34 cellular contexts compared by ENCODE assay signal in the genomic region with DNA sequence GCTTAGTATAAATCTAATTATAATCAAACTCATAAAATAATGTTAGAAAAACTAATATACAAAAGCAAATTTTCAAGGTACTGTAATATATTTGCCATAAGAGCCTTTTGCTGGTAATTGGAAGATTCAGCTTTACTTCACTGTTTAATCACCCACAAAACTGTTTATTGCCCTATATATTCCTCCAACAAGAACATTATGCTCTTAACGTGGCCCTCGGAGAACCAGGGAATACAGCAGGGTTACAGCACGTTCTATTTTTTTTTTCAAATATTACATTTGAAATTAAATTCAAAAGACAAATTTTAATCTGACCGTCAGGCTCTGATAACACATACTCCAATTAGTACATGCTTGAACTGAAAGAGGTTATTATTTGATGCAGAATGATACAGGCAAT.
DNase-seq lines count a peak whose midpoint lies in the region; ATAC-seq, FAIRE-seq and TF ChIP-seq lines count a peak whose summit lies in the region.
"Had no signal": no experiment of that assay in that cellular context is flagged by ENCODE, and none has a peak within 500 bp of the region (broad histone marks: within the 10 kb centered on the region; RNA-seq: fewer than 3 reads in every experiment).

No MANE protein-coding gene starts in this region.

- TF ChIP-seq CTCF in LNCaP clone FGC (IDR thresholded peaks at IDR 0.05; ENCODE audit: control insufficient read depth, extremely low read depth, insufficient read depth), result no peak
- TF ChIP-seq CTCF in VCaP (conservative IDR thresholded peaks at IDR 0.05), result no peak

- H3K4me3 ChIP-seq in LNCaP clone FGC (ENCODE audit: low read depth, low read length), result no peak overlapping the region
- H3K4me3 ChIP-seq: A549; BLaER1; BLaER1 treated with 17β-estradiol and CSF1 and Interleukin-3, amounts not matched to agents 10 nM and 100 nM had no signal

- no peak for ATAC-seq in HG03280 (IDR thresholded peaks at IDR 0.05; ENCODE audit: unreplicated experiment)
- ATAC-seq: A549; CD8-positive, alpha-beta T cell had no signal

- FAIRE-seq in A204.1 (lab: Jason Lieb, UNC) (peak; percentile 35), islet of Langerhans (lab: Jason Lieb, UNC) (peak; percentile 43)
- FAIRE-seq: A549, D721Med had no signal

- DNase-seq in LNCaP clone FGC (ENCODE audit: low read depth), result peak; percentile 80
- no peak for DNase-seq in DMS53 treated with DMSO at 0.1 percent for 48 hours (lab: John Stamatoyannopoulos, UW; ENCODE audit: unreplicated experiment)
- DNase-seq in superior temporal gyrus (ENCODE audit: extremely low spot score), result no peak
- DNase-seq in inferior parietal cortex (ENCODE audit: extremely low spot score), result no peak
- DNase-seq: 8988T; ACHN; AML-193; BE2C; C1 segment of cervical spinal cord; Caco-2; Calu3; CD4-positive, alpha-beta memory T cell; CD4-positive, alpha-beta T cell; CD4-positive, CD25-positive, alpha-beta regulatory T cell; CD8-positive, alpha-beta memory T cell; CD8-positive, alpha-beta T cell; COR-L47; DMS 273 treated with DMSO at 0.1 percent for 48 hours; DMS153; DMS53; DMS79; DMS79 treated with DMSO at 0.1 percent for 48 hours; DND-41; EL had no signal

- H3K27ac ChIP-seq in VCaP, result peak overlapping the region; percentile 8; the same call in 1 of the 2 replicates
- H3K27ac ChIP-seq: 22Rv1; A549; BLaER1; BLaER1 treated with 17β-estradiol and CSF1 and Interleukin-3, amounts not matched to agents 10 nM and 100 nM; C4-2B had no signal
